ENCODE assay signal across 8 cellular contexts in genomic region chr20:48846516-48847492, GRCh38. TPM values are rescaled to one million over a fixed set of nuclear protein-coding genes. Genes with fewer than 3 reads are reported as not detected.
DNase-seq lines count a peak whose midpoint lies in the region; ATAC-seq, FAIRE-seq and TF ChIP-seq lines count a peak whose summit lies in the region.

No MANE protein-coding gene starts in this region.

- no peaks in the 10 kb centered on the region for H4K20me1 ChIP-seq in H1 (replicated peaks in 1 of 2; ENCODE audit: control insufficient read depth in 1 of 2, insufficient read depth in 2 of 2, low read length in 2 of 2)

- no peaks in the 10 kb centered on the region for H3K79me2 ChIP-seq in H1 (ENCODE audit: control insufficient read depth in 1 of 2, insufficient read depth in 2 of 2, low read length in 2 of 2)

- H3K14ac ChIP-seq in H1 (ENCODE audit: insufficient read length): no peak overlapping the region

- H3K23ac ChIP-seq in H1 (ENCODE audit: insufficient read length): no peak overlapping the region

- no peaks in the 10 kb centered on the region for H3K36me3 ChIP-seq in BE2C
- no peaks in the 10 kb centered on the region for H3K36me3 ChIP-seq in Peyer's patch
- no peaks in the 10 kb centered on the region for H3K36me3 ChIP-seq in H1 (ENCODE audit: control insufficient read depth in 2 of 4, insufficient read depth in 4 of 4, low read length in 3 of 4)

- H3K9me3 ChIP-seq in BE2C (no peaks in the 10 kb centered on the region), Peyer's patch (no peaks in the 10 kb centered on the region), H1 (ENCODE audit: insufficient read depth in 2 of 2, low read depth in 1 of 2, low read length in 1 of 2) (no peaks in the 10 kb centered on the region)

- H3K27me3 ChIP-seq in BE2C: no peaks in the 10 kb centered on the region
- no peaks in the 10 kb centered on the region for H3K27me3 ChIP-seq in Peyer's patch
- 0 out of 7 replicates have a peak, but pooled peaks cover 0 to 2% (median 0%) of the 10 kb centered on the region in 4 experiments for H3K27me3 ChIP-seq in H1 (replicated peaks in 1 of 4; ENCODE audit: control insufficient read depth in 3 of 4, extremely low read depth in 1 of 4, insufficient read depth in 3 of 4, low read length in 3 of 4)

- peak overlapping the region; percentile 78 for H3K18ac ChIP-seq in H1 (ENCODE audit: extremely low read depth, low read length)

- TF ChIP-seq EP300 in H1 (IDR thresholded peaks at IDR 0.05; ENCODE audit: borderline replicate concordance in 1 of 2, low read depth in 2 of 2, low read length in 2 of 2): no peak

- H3K4me3 ChIP-seq in BE2C (ENCODE audit: low read depth, low read length) (no peak overlapping the region), Peyer's patch (peak overlapping the region in 1 of 4 donors; percentile 6), H1 (ENCODE audit: extremely low read depth in 1 of 4, insufficient read depth in 2 of 4, low read depth in 3 of 4, low read length in 4 of 4) (peak overlapping the region in 1 of 4 experiments; percentile 40; a peak in 2 of 8 replicates)

- H3K23me2 ChIP-seq in H1 (ENCODE audit: low read depth, low read length): no peaks in the 10 kb centered on the region

- H2BK120ac ChIP-seq in H1 (replicated peaks; ENCODE audit: low read depth, low read length): peak overlapping the region; percentile 18

- no peaks in the 10 kb centered on the region for H3K4me1 ChIP-seq in BE2C
- H3K4me1 ChIP-seq in Peyer's patch: no peaks in the 10 kb centered on the region
- peaks cover 0 to 11% (median under 1%) of the 10 kb centered on the region in 4 experiments; a peak in 4 of 7 replicates for H3K4me1 ChIP-seq in H1 (replicated peaks in 1 of 4; ENCODE audit: control insufficient read depth in 3 of 4, insufficient read depth in 4 of 4, low read length in 3 of 4)

- TF ChIP-seq POLR2A in Peyer's patch (IDR thresholded peaks at IDR 0.05): no peak
- peak in 1 of 2 experiments; percentile 36; a peak in 1 of 3 replicates for TF ChIP-seq POLR2A in H1 (IDR thresholded peaks at IDR 0.05; ENCODE audit: control extremely low read depth in 1 of 2, low read depth in 2 of 2, low read length in 2 of 2)

- peak overlapping the region; percentile 87; the same call in 1 of the 2 replicates for H2BK5ac ChIP-seq in H1 (ENCODE audit: low read depth, low read length)

- peak overlapping the region; percentile 85; the same call in 1 of the 2 replicates for H2AFZ ChIP-seq in H1 (ENCODE audit: low read length)

- POLR2A ChIA-PET in H1 (lab: Charles Lee; ENCODE audit: partially characterized antibody): interaction anchor here (2.3 kb wide), 1 partner anchor 18 kb away, joined by 9 read pairs; no protein-coding TSS in a partner anchor

- CTCF ChIA-PET in H1 (lab: Charles Lee; ENCODE audit: partially characterized antibody): interaction anchor here (1.0 to 2.0 kb wide), 3 partner anchors 16 to 190 kb away, joined by 4 to 6 read pairs (median 5); no protein-coding TSS in a partner anchor

- peak; percentile 49 for DNase-seq in BE2C
- DNase-seq in Peyer's patch: peak in 2 of 3 donors; percentile 71 to 74
- peak; percentile 19 to 72 for DNase-seq in H1 (ENCODE audit: low read depth in 1 of 2, low spot score in 2 of 2)
- peak; percentile 85 for DNase-seq in stimulated activated naive CD8-positive, alpha-beta T cell treated with anti-CD3 and anti-CD28 coated beads, Interleukin-15, Interleukin-2, amounts not matched to agents 100 U/mL and 50 U/mL, for 24 hours
- DNase-seq in RCC 7860 (ENCODE audit: low spot score): no peak
- DNase-seq in effector CD8-positive, alpha-beta T cell (lab: John Stamatoyannopoulos, UW): no peak

- no peak overlapping the region; a peak in 1 of 7 replicates for H3K9ac ChIP-seq in H1 (replicated peaks in 1 of 4; ENCODE audit: extremely low read depth in 1 of 4, low read depth in 3 of 4, low read length in 3 of 4)

- H3K4ac ChIP-seq in H1 (replicated peaks; ENCODE audit: insufficient read length, low read depth, low read length): no peak overlapping the region

- no peak overlapping the region for H3K56ac ChIP-seq in H1 (replicated peaks; ENCODE audit: insufficient read length, low read depth, low read length)

- peak overlapping the region; percentile 67 for H4K91ac ChIP-seq in H1 (replicated peaks; ENCODE audit: insufficient read length, low read length)

- WGBS in H1 (ENCODE audit: extremely low coverage in 1 of 2, insufficient coverage in 1 of 2, insufficient read length in 1 of 2, insufficient replicate concordance in 2 of 2, low coverage in 1 of 2, low lambda C conversion rate in 2 of 2, missing lambda C conversion rate in 1 of 2), 2 experiments: 34% methylated on average over 12 of the region's 12 CpGs; no CpG with 5 or more reads in 1 of the 2 experiments

- H4K8ac ChIP-seq in H1 (ENCODE audit: extremely low read depth, insufficient read depth, low read length): 0 out of 2 replicates have a peak overlapping the region, but pooled peaks have one; percentile 41

- TF ChIP-seq CTCF in BE2C (IDR thresholded peaks at IDR 0.05; ENCODE audit: low read depth, low read length) (no peak), Peyer's patch (IDR thresholded peaks at IDR 0.05) (no peak), H1 (IDR thresholded peaks at IDR 0.05; ENCODE audit: control extremely low read depth in 1 of 3, insufficient read depth in 1 of 3, low read depth in 1 of 3, low read length in 3 of 3) (no peak)

- FAIRE-seq in H1 (lab: Jason Lieb, UNC) (no peak), RCC 7860 (lab: Jason Lieb, UNC) (no peak)

- peak overlapping the region; percentile 33 for H4K5ac ChIP-seq in H1 (ENCODE audit: insufficient read length, low read depth, low read length)

- 0 out of 2 replicates have a peak overlapping the region, but pooled peaks have one; percentile 77 for H2BK20ac ChIP-seq in H1 (ENCODE audit: low read length)

- ATAC-seq in GM19023 (IDR thresholded peaks at IDR 0.05; ENCODE audit: unreplicated experiment): peak; percentile 89
- peak; percentile 65 for ATAC-seq in HG03025 (IDR thresholded peaks at IDR 0.05; ENCODE audit: low FRiP score, unreplicated experiment)
- peak; percentile 99 for ATAC-seq in stimulated activated naive CD8-positive, alpha-beta T cell treated with anti-CD3 and anti-CD28 coated beads, Interleukin-15, Interleukin-2, amounts not matched to agents 100 U/mL and 50 U/mL, for 24 hours

- H2AK5ac ChIP-seq in H1 (ENCODE audit: low read depth, low read length): no peak overlapping the region

- H2BK12ac ChIP-seq in H1 (ENCODE audit: low read depth, low read length): peak overlapping the region; percentile 88

- H3K27ac ChIP-seq in Peyer's patch: peak overlapping the region in 1 of 4 donors; percentile 57
- no peak overlapping the region for H3K27ac ChIP-seq in H1 (ENCODE audit: low read depth, low read length)

- H3K4me2 ChIP-seq in H1 (ENCODE audit: insufficient read depth in 1 of 2, low read depth in 2 of 2, low read length in 2 of 2): peak overlapping the region; percentile 43 to 68; a peak in 2 of 4 replicates

- peak in 1 of 2 experiments; percentile 4; a peak in 1 of 4 replicates for TF ChIP-seq RAD21 in H1 (IDR thresholded peaks at IDR 0.05 in 1 of 2, conservative IDR thresholded peaks at IDR 0.05 in 1 of 2; ENCODE audit: low read depth in 2 of 2, low read length in 2 of 2)

- no peaks in the 10 kb centered on the region for H3K79me1 ChIP-seq in H1 (ENCODE audit: low read depth, low read length)

- H2BK15ac ChIP-seq in H1 (ENCODE audit: low read length): peak overlapping the region; percentile 61; the same call in 1 of the 2 replicates

TF ChIP-seq in H1, 55 proteins besides CTCF, POLR2A, EP300 and RAD21:
- TF ChIP-seq TAF1 (IDR thresholded peaks at IDR 0.05; ENCODE audit: low read depth, low read length): peak; percentile 30; the same call in 1 of the 2 replicates
- peak; percentile 95 for TF ChIP-seq MAX (IDR thresholded peaks at IDR 0.05)
- TF ChIP-seq E2F6 (IDR thresholded peaks at IDR 0.05): peak; percentile 87
- TF ChIP-seq GTF2F1 (IDR thresholded peaks at IDR 0.05; ENCODE audit: borderline replicate concordance, low read depth, low read length): no peak
- peak; percentile 36; the same call in 1 of the 2 replicates for TF ChIP-seq TBP (IDR thresholded peaks at IDR 0.05; ENCODE audit: low read depth, low read length)
- TF ChIP-seq RBBP5 (IDR thresholded peaks at IDR 0.05; ENCODE audit: borderline replicate concordance, low read depth, low read length): no peak
- TF ChIP-seq ASH2L (IDR thresholded peaks at IDR 0.05; ENCODE audit: low read length): peak; percentile 50

RNA-seq across cellular contexts. Expression of gene PREX1, which starts 19.0 kb away (rescaled TPM):
- 8.8 TPM for polyA plus RNA-seq in BE2C (2012; ENCODE audit: insufficient read depth, insufficient read length, low read depth)
- 100 to 1,000 TPM in 1 of 4 donors, 10 to 100 TPM in 2, 1 to 10 TPM in 1; 9.9 to 150 (median 18.4) TPM for total RNA-seq in Peyer's patch
- total RNA-seq in H1 (2021; fragmentation: NEBNext Ultra II Directional; extraction: Animal tissue kit (Norgen Biotek cat#: 25700)): 12.8 and 13.5 TPM in 2 replicates
- polyA plus RNA-seq in H1 (2011; rRNA removed): 10.7 and 13.4 TPM in 2 replicates
- 9.6 TPM for polyA plus RNA-seq in H1 (2011; cell fraction: cytosol; rRNA removed)
- polyA plus RNA-seq in H1 (2011; cell fraction: nucleus; rRNA removed): 17.7 TPM
- polyA plus RNA-seq in H1 (2012, experiment 1 of 2): 8.8 to 13.0 TPM (median 12.7 TPM) in 4 replicates
- polyA plus RNA-seq in H1 (2012, experiment 2 of 2): 8.5 TPM
- polyA plus RNA-seq in H1 (2013, experiment 1 of 2): 6.3 TPM
- 6.2 TPM for polyA plus RNA-seq in H1 (2013, experiment 2 of 2)
- 12.9 and 16.1 TPM in 2 replicates for polyA minus RNA-seq in H1 (2011; rRNA and poly(A)+ RNA removed)
- 9.6 TPM for polyA minus RNA-seq in H1 (2011; cell fraction: cytosol; rRNA and poly(A)+ RNA removed)
- polyA minus RNA-seq in H1 (2011; cell fraction: nucleus; rRNA and poly(A)+ RNA removed): 8.8 TPM

Comparison
In these comparisons a context has a peak if more than half of its experiments do, and no peak if none do; other contexts are left out.
1. DNase-seq: peak in BE2C (single experiment), Peyer's patch (2 of 3), H1 (2 of 2) and stimulated activated naive CD8-positive, alpha-beta T cell treated with anti-CD3 and anti-CD28 coated beads, Interleukin-15, Interleukin-2, amounts not matched to agents 100 U/mL and 50 U/mL, for 24 hours (single experiment); none in RCC 7860 (single experiment) and effector CD8-positive, alpha-beta T cell (single experiment).
2. Peak in every context shown above with its lines, with median percentiles within 50 percentile points of each other: ATAC-seq.